In genomic region chr12:94284859-94285258, GRCh38 we compare ENCODE assay signal across 13 cellular contexts.
"Had no signal": no experiment of that assay in that cellular context is flagged by ENCODE, and none has a peak within 500 bp of the region (broad histone marks: within the 10 kb centered on the region; RNA-seq: fewer than 3 reads in every experiment).

No MANE protein-coding gene starts in this region.

- H3K4me3 Mint-ChIP-seq: activated CD4-positive, alpha-beta memory T cell treated with anti-CD3 and anti-CD28 coated beads for 36 hours; natural killer cell treated with Interleukin-12 subunit alpha and Interleukin-12 subunit beta and Interleukin-15 and Interleukin-18, amount 100 ng/mL, for 72 hours had no signal

- FAIRE-seq: astrocyte, frontal cortex, kidney had no signal

- H3K27ac Mint-ChIP-seq: activated CD4-positive, alpha-beta memory T cell treated with anti-CD3 and anti-CD28 coated beads for 36 hours had no signal

- H3K27ac ChIP-seq: dorsolateral prefrontal cortex had no signal

- ATAC-seq: left lobe of liver, sciatic nerve had no signal

- H3K27me3 Mint-ChIP-seq: activated CD4-positive, alpha-beta memory T cell treated with anti-CD3 and anti-CD28 coated beads for 36 hours; natural killer cell treated with Interleukin-12 subunit alpha and Interleukin-12 subunit beta and Interleukin-15 and Interleukin-18, amount 100 ng/mL, for 72 hours had no signal

- DNase-seq: activated CD4-positive, alpha-beta memory T cell treated with anti-CD3 and anti-CD28 coated beads for 36 hours; activated naive CD4-positive, alpha-beta T cell; adrenal gland; dorsolateral prefrontal cortex; kidney; nucleus accumbens; stimulated activated naive CD4-positive, alpha-beta T cell had no signal

- H3K9me3 ChIP-seq: adrenal gland had no signal

- H3K27me3 ChIP-seq: adrenal gland, dorsolateral prefrontal cortex had no signal

- H3K9me3 Mint-ChIP-seq: activated CD4-positive, alpha-beta memory T cell treated with anti-CD3 and anti-CD28 coated beads for 36 hours had no signal

- H3K4me3 ChIP-seq: adrenal gland, dorsolateral prefrontal cortex, lung had no signal
